Comparison of ENCODE assay signal across 8 cellular contexts in the genomic region with DNA sequence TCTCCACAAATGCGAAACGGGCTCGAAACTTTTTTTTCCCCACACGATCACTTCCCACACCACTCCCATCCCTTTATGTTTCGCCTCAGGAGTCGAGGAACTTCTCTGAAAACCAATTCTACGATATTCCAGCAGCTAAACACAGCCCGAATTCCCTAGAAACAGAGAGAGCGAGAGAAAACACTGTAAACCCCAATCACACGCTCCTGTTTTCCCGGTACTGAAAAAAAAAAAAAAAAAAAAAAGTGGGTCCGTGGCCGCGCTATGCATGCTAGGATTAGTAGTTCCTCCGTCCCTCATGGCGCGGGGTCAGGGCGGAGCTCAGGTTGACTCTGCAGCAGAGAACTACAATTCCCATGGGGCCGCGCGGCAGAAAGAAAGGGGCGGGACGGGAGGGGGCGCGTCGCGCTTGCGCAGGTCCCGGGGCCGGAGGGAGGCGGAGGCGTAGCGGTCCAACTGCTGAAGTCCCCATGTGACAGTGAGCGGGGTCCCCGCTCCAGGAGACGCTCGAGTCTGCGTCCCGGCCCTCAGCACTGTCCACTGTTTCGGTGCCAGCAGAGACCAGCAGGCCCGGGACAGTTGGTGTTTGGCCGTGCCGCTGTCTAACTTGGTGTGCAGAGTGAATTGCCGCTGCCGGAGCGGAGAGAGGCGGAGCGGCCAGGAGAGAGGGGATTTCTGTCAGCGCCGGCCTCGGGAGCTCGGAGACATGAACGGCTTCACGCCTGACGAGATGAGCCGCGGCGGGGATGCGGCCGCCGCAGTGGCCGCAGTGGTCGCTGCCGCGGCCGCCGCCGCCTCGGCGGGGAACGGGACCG. TPM values are rescaled to one million over a fixed set of nuclear protein-coding genes. Genes with fewer than 3 reads are reported as not detected.
DNase-seq lines count a peak whose midpoint lies in the region; ATAC-seq and TF ChIP-seq lines count a peak whose summit lies in the region.

Gene SAP30 (plus strand): TSS at position 478 of the 815 bp plus-strand sequence. CDS start 229 bp downstream, at position 707.

- H3K4me3 ChIP-seq in heart right ventricle: peak within 1 kb of the TSS; percentile 64 to 94 (median 80)
- H3K4me3 ChIP-seq in upper lobe of left lung: peak within 1 kb of the TSS; percentile 73 to 94 (median 90)

- TF ChIP-seq CTCF in GM13976 (IDR thresholded peaks at IDR 0.05; ENCODE audit: borderline replicate concordance, control extremely low read depth, extremely low read depth, insufficient read depth, missing control alignments) (no peak), heart right ventricle (IDR thresholded peaks at IDR 0.05) (no peak), upper lobe of left lung (IDR thresholded peaks at IDR 0.05) (peak in 2 of 6 experiments; percentile 8 to 12)

- intact Hi-C loops in T-helper 1 cell treated with Interleukin-12 subunit alpha and Interleukin-12 subunit beta and Interleukin-4 antibody, amounts not matched to agents 30 ng/mL and 1 ng/mL, for 36 hours (cut with micrococcal nuclease): loop anchor here (1.0 to 2.0 kb wide), 4 partner anchors 36 to 913 kb away; partner anchors contain the start of genes CEP44, FBXO8, GALNT7 and HMGB2
- intact Hi-C loops in heart right ventricle (cut with DNase I) (loop anchor here in 7 of 10 donors (1.0 to 5.0 kb wide), 5 partner anchors 36 to 47 kb away; partner anchors contain the start of gene HMGB2 (in 6 of the 7)), posterior cingulate gyrus (cut with DNase I) (loop anchor here (1.0 kb wide), 2 partner anchors 36 to 45 kb away; partner anchors contain the start of gene HMGB2)

- in situ Hi-C loops in GM13976 (cut with MboI; ENCODE audit: low sequenced_read_pairs, unreplicated experiment): no loop called here

- no peak for TF ChIP-seq EP300 in upper lobe of left lung (IDR thresholded peaks at IDR 0.05)

- TF ChIP-seq POLR2A in upper lobe of left lung (IDR thresholded peaks at IDR 0.05): peak; percentile 70 to 99 (median 88)

- DNase-seq in GM13976 (ENCODE audit: low spot score) (peak; percentile 94), NCI-H146 treated with DMSO at 0.1 percent for 48 hours (lab: John Stamatoyannopoulos, UW; ENCODE audit: unreplicated experiment) (peak; percentile 88), amniotic epithelial cell (ENCODE audit: low read depth) (peak; percentile 96), heart right ventricle (peak; percentile 99), posterior cingulate gyrus (peak; percentile 94 to 99 (median 96)), upper lobe of left lung (peak; percentile 96 to 98)

- H3K4me1 ChIP-seq in heart right ventricle (peaks cover 0 to 60% (median 39%) of the 10 kb centered on the region in 9 donors), upper lobe of left lung (peaks cover 8 to 31% (median 16%) of the 10 kb centered on the region in 4 donors)

- 0% methylated on average over 71 to 72 of the region's 72 CpGs for WGBS in heart right ventricle, 2 donors
- WGBS in upper lobe of left lung, 2 donors: 0 to 1% methylated on average over 42 to 43 of the region's 72 CpGs

- peak within 1 kb of the TSS; percentile 89 to 98 (median 95) for H3K27ac ChIP-seq in heart right ventricle
- H3K27ac ChIP-seq in upper lobe of left lung: peak within 1 kb of the TSS; percentile 90 to 97 (median 92)

- ATAC-seq in HG02870 (IDR thresholded peaks at IDR 0.05; ENCODE audit: unreplicated experiment) (peak; percentile 61), heart right ventricle (peak; percentile 95 to 99 (median 96)), upper lobe of left lung (ENCODE audit: low FRiP score in 2 of 2) (peak; percentile 97 to 100)

- no peaks in the 10 kb centered on the region for H3K27me3 ChIP-seq in heart right ventricle
- H3K27me3 ChIP-seq in upper lobe of left lung: no peaks in the 10 kb centered on the region

- H3K36me3 ChIP-seq in heart right ventricle: peaks cover 0 to 6% (median 0%) of the 10 kb centered on the region in 9 donors
- H3K36me3 ChIP-seq in upper lobe of left lung: peaks cover 0 to 3% (median 0%) of the 10 kb centered on the region in 4 donors

- H3K9me3 ChIP-seq in heart right ventricle: no peaks in the 10 kb centered on the region
- no peaks in the 10 kb centered on the region for H3K9me3 ChIP-seq in upper lobe of left lung

RNA-seq across cellular contexts. Expression of gene SAP30, which starts in this region (rescaled TPM):
- 20.1 and 22.5 TPM in 2 replicates for total RNA-seq in T-helper 1 cell treated with Interleukin-12 subunit alpha and Interleukin-12 subunit beta and Interleukin-4 antibody, amounts not matched to agents 30 ng/mL and 1 ng/mL, for 36 hours
- total RNA-seq in heart right ventricle: 10 to 100 TPM in 9 of 10 donors, 1 to 10 TPM in 1; 9.2 to 22.2 (median 12.3) TPM
- polyA plus RNA-seq in heart right ventricle: 10 to 100 TPM in 1 of 2 donors, 1 to 10 TPM in 1; 4.0 to 14.0 TPM
- 10 to 100 TPM; 15.0 to 39.8 (median 18.8) TPM for total RNA-seq in upper lobe of left lung

Comparison
In these comparisons a context has a peak if more than half of its experiments do, and no peak if none do; other contexts are left out.
1. Peak in every context shown above with its lines: DNase-seq, ATAC-seq, H3K4me3 ChIP-seq and H3K27ac ChIP-seq.